Comparison of ENCODE assay signal across 1 cellular context in the genomic region with DNA sequence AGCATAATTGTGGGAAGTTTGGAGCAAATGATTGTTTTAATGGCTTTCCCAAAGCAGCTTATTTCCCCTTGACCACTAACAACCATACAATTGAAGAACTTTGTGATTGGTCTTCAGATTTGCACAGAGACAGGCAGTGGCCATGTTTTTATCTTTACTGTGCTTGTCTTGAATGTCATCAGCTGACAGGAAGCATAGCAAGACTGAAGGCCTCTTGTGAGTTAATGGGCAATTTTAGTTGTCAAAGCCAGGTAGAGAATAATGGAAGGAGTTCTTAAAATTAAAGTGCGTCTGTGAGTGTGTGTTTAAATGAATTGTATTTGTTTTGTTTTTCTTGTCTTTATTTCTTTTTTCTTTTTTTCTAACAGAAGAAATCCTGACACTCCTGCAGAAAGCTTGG.
TF ChIP-seq lines count a peak whose summit lies in the region.

No MANE protein-coding gene starts in this region.

TF ChIP-seq in GM23338, 12 proteins besides CTCF, POLR2A, EP300 and RAD21 (continued from another document):
- TF ChIP-seq REST (IDR thresholded peaks at IDR 0.05; ENCODE audit: unreplicated experiment), result no peak
- TF ChIP-seq, protein P1, sequence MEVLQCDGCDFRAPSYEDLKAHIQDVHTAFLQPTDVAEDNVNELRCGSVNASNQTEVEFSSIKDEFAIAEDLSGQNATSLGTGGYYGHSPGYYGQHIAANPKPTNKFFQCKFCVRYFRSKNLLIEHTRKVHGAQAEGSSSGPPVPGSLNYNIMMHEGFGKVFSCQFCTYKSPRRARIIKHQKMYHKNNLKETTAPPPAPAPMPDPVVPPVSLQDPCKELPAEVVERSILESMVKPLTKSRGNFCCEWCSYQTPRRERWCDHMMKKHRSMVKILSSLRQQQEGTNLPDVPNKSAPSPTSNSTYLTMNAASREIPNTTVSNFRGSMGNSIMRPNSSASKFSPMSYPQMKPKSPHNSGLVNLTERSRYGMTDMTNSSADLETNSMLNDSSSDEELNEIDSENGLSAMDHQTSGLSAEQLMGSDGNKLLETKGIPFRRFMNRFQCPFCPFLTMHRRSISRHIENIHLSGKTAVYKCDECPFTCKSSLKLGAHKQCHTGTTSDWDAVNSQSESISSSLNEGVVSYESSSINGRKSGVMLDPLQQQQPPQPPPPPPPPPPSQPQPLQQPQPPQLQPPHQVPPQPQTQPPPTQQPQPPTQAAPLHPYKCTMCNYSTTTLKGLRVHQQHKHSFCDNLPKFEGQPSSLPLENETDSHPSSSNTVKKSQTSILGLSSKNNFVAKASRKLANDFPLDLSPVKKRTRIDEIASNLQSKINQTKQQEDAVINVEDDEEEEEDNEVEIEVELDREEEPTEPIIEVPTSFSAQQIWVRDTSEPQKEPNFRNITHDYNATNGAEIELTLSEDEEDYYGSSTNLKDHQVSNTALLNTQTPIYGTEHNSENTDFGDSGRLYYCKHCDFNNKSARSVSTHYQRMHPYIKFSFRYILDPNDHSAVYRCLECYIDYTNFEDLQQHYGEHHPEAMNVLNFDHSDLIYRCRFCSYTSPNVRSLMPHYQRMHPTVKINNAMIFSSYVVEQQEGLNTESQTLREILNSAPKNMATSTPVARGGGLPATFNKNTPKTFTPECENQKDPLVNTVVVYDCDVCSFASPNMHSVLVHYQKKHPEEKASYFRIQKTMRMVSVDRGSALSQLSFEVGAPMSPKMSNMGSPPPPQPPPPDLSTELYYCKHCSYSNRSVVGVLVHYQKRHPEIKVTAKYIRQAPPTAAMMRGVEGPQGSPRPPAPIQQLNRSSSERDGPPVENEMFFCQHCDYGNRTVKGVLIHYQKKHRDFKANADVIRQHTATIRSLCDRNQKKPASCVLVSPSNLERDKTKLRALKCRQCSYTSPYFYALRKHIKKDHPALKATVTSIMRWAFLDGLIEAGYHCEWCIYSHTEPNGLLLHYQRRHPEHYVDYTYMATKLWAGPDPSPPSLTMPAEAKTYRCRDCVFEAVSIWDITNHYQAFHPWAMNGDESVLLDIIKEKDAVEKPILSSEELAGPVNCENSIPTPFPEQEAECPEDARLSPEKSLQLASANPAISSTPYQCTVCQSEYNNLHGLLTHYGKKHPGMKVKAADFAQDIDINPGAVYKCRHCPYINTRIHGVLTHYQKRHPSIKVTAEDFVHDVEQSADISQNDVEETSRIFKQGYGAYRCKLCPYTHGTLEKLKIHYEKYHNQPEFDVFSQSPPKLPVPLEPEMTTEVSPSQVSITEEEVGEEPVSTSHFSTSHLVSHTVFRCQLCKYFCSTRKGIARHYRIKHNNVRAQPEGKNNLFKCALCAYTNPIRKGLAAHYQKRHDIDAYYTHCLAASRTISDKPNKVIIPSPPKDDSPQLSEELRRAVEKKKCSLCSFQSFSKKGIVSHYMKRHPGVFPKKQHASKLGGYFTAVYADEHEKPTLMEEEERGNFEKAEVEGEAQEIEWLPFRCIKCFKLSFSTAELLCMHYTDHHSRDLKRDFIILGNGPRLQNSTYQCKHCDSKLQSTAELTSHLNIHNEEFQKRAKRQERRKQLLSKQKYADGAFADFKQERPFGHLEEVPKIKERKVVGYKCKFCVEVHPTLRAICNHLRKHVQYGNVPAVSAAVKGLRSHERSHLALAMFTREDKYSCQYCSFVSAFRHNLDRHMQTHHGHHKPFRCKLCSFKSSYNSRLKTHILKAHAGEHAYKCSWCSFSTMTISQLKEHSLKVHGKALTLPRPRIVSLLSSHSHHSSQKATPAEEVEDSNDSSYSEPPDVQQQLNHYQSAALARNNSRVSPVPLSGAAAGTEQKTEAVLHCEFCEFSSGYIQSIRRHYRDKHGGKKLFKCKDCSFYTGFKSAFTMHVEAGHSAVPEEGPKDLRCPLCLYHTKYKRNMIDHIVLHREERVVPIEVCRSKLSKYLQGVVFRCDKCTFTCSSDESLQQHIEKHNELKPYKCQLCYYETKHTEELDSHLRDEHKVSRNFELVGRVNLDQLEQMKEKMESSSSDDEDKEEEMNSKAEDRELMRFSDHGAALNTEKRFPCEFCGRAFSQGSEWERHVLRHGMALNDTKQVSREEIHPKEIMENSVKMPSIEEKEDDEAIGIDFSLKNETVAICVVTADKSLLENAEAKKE (CRISPR knock-in tag; IDR thresholded peaks at IDR 0.05), result no peak
- TF ChIP-seq ZNF114 (CRISPR knock-in tag; IDR thresholded peaks at IDR 0.05), result no peak
